ENCODE assay signal across 12 cellular contexts in the genomic region with DNA sequence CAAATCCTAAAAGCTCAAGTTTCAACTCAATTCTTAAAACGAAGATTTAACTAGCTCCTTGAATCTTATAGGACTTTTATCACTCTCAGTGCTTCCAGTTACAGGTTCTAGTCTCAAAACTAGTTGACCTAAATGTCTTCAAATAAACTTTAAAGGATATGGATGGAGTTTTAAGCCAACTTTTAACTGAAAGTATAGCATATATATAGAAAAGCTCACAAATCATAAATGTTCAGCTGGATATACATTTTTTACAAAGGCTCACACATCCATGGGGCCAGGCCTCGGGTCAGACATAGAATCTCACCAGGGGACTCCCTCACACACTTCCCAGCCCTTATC. TPM values are rescaled to one million over a fixed set of nuclear protein-coding genes. Genes with fewer than 3 reads are reported as not detected.
DNase-seq lines count a peak whose midpoint lies in the region; ATAC-seq and TF ChIP-seq lines count a peak whose summit lies in the region.
"Had no signal": no experiment of that assay in that cellular context is flagged by ENCODE, and none has a peak within 500 bp of the region (broad histone marks: within the 10 kb centered on the region; RNA-seq: fewer than 3 reads in every experiment).

No MANE protein-coding gene starts in this region.

- H3K4me1 Mint-ChIP-seq in CD8-positive, alpha-beta T cell (ENCODE audit: low read depth) = peaks cover 7% of the 10 kb centered on the region
- H3K4me1 Mint-ChIP-seq in natural killer cell treated with Interleukin-12 subunit alpha and Interleukin-12 subunit beta and Interleukin-15 and Interleukin-18, amount 100 ng/mL, for 72 hours (ENCODE audit: low read depth in 2 of 2) = peaks cover 0 to 6% of the 10 kb centered on the region in 2 donors

- peaks cover 13% of the 10 kb centered on the region for H3K9me3 Mint-ChIP-seq in CD8-positive, alpha-beta T cell
- H3K9me3 Mint-ChIP-seq in natural killer cell treated with Interleukin-12 subunit alpha and Interleukin-12 subunit beta and Interleukin-15 and Interleukin-18, amount 100 ng/mL, for 72 hours = peaks cover 10% of the 10 kb centered on the region

- H3K36me3 Mint-ChIP-seq in CD8-positive, alpha-beta T cell = peaks cover 4% of the 10 kb centered on the region
- peaks cover 18% of the 10 kb centered on the region for H3K36me3 Mint-ChIP-seq in natural killer cell treated with Interleukin-12 subunit alpha and Interleukin-12 subunit beta and Interleukin-15 and Interleukin-18, amount 100 ng/mL, for 72 hours

- H3K4me1 ChIP-seq in CD8-positive, alpha-beta T cell (ENCODE audit: insufficient read depth, low read length) = peaks cover 6% of the 10 kb centered on the region
- H3K4me1 ChIP-seq in MM.1S (ENCODE audit: low read length) (no peaks in the 10 kb centered on the region), colonic mucosa (no peaks in the 10 kb centered on the region)
- H3K4me1 ChIP-seq: right atrium auricular region had no signal

- H3F3A ChIP-seq in MM.1S (ENCODE audit: insufficient read depth, low read length) = no peaks in the 10 kb centered on the region; the same call in 1 of the 2 replicates

- H3K9me3 ChIP-seq in CD8-positive, alpha-beta T cell (ENCODE audit: low read length) = no peaks in the 10 kb centered on the region
- H3K9me3 ChIP-seq in MM.1S (replicated peaks; ENCODE audit: insufficient read depth, low read length) (no peaks in the 10 kb centered on the region), colonic mucosa (no peaks in the 10 kb centered on the region)
- H3K9me3 ChIP-seq: body of pancreas had no signal

- no peak for ATAC-seq in CD8-positive, alpha-beta T cell
- no peak for ATAC-seq in natural killer cell treated with Interleukin-12 subunit alpha and Interleukin-12 subunit beta and Interleukin-15 and Interleukin-18, amount 100 ng/mL, for 72 hours
- no peak for ATAC-seq in HG02852 (IDR thresholded peaks at IDR 0.05; ENCODE audit: unreplicated experiment)

- no peaks in the 10 kb centered on the region for H4K20me1 ChIP-seq in MM.1S (ENCODE audit: insufficient read depth, low read length)

- peaks cover 4% of the 10 kb centered on the region for H3K27me3 ChIP-seq in CD8-positive, alpha-beta T cell (ENCODE audit: insufficient read depth, low read length)
- H3K27me3 ChIP-seq in MM.1S (replicated peaks; ENCODE audit: insufficient read depth, low read length) (no peaks in the 10 kb centered on the region), colonic mucosa (no peaks in the 10 kb centered on the region)
- H3K27me3 ChIP-seq: body of pancreas, right atrium auricular region had no signal

- peak overlapping the region; percentile 93 for H3K4me2 ChIP-seq in MM.1S (ENCODE audit: low read depth, low read length)

- TF ChIP-seq CTCF in CD8-positive, alpha-beta T cell (IDR thresholded peaks at IDR 0.05) = peak; percentile 24
- TF ChIP-seq CTCF in MM.1S (IDR thresholded peaks at IDR 0.05; ENCODE audit: low read length) (no peak), colonic mucosa (IDR thresholded peaks at IDR 0.05) (no peak)

- intact Hi-C loops in CD8-positive, alpha-beta T cell (cut with DNase I, micrococcal nuclease) = loop anchor here (1.0 to 5.0 kb wide), 4 partner anchors 84 to 1539 kb away; no protein-coding TSS in a partner anchor
- intact Hi-C loops in colonic mucosa (cut with DNase I) = loop anchor here (5.0 kb wide), 1 partner anchor 149 kb away; no protein-coding TSS in a partner anchor

- H3K36me3 ChIP-seq in CD8-positive, alpha-beta T cell (ENCODE audit: insufficient read depth, low read length) = no peaks in the 10 kb centered on the region
- H3K36me3 ChIP-seq in MM.1S (replicated peaks; ENCODE audit: insufficient read depth, low read length) (no peaks in the 10 kb centered on the region), colonic mucosa (no peaks in the 10 kb centered on the region)
- H3K36me3 ChIP-seq: right atrium auricular region had no signal

- peak overlapping the region; percentile 65 for H3K4me3 Mint-ChIP-seq in CD8-positive, alpha-beta T cell
- H3K4me3 Mint-ChIP-seq in natural killer cell treated with Interleukin-12 subunit alpha and Interleukin-12 subunit beta and Interleukin-15 and Interleukin-18, amount 100 ng/mL, for 72 hours = peak overlapping the region; percentile 64

- DNase-seq in CD8-positive, alpha-beta T cell = no peak
- DNase-seq in MM.1S = no peak
- no peak for DNase-seq in colonic mucosa
- DNase-seq in natural killer cell treated with Interleukin-12 subunit alpha and Interleukin-12 subunit beta and Interleukin-15 and Interleukin-18, amount 100 ng/mL, for 72 hours (ENCODE audit: low spot score) = no peak
- no peak for DNase-seq in NCI-H345 treated with DMSO at 0.1 percent for 48 hours (lab: John Stamatoyannopoulos, UW; ENCODE audit: unreplicated experiment)
- no peak for DNase-seq in T1000 (lab: John Stamatoyannopoulos, UW)
- no peak for DNase-seq in NCI-H82 (lab: John Stamatoyannopoulos, UW)
- DNase-seq: NCI-H2171 had no signal

- H3K9me2 ChIP-seq in MM.1S (replicated peaks; ENCODE audit: insufficient read depth, low read length) = no peaks in the 10 kb centered on the region

- no peak overlapping the region for H3K27ac Mint-ChIP-seq in CD8-positive, alpha-beta T cell
- no peak overlapping the region for H3K27ac Mint-ChIP-seq in natural killer cell treated with Interleukin-12 subunit alpha and Interleukin-12 subunit beta and Interleukin-15 and Interleukin-18, amount 100 ng/mL, for 72 hours

- H3K27ac ChIP-seq in CD8-positive, alpha-beta T cell (ENCODE audit: low read depth, low read length) = no peak overlapping the region
- H3K27ac ChIP-seq in MM.1S (ENCODE audit: low read length) (no peak overlapping the region), colonic mucosa (no peak overlapping the region)
- H3K27ac ChIP-seq: SK-N-MC had no signal

- H3K27me3 Mint-ChIP-seq in CD8-positive, alpha-beta T cell (ENCODE audit: low read depth) = peaks cover 37% of the 10 kb centered on the region
- H3K27me3 Mint-ChIP-seq in natural killer cell treated with Interleukin-12 subunit alpha and Interleukin-12 subunit beta and Interleukin-15 and Interleukin-18, amount 100 ng/mL, for 72 hours = peaks cover 41 to 84% of the 10 kb centered on the region in 2 donors

- H3K4me3 ChIP-seq in CD8-positive, alpha-beta T cell (ENCODE audit: low read depth, low read length) = no peak overlapping the region
- H3K4me3 ChIP-seq in MM.1S (ENCODE audit: low read length) = peak overlapping the region; percentile 72
- H3K4me3 ChIP-seq in colonic mucosa = peak overlapping the region; percentile 60

- H2AFZ ChIP-seq in MM.1S (ENCODE audit: low read length) = peak overlapping the region; percentile 95

- CTCF ChIA-PET in CD8-positive, alpha-beta T cell (lab: Charles Lee) = interaction anchor here (0.6 to 6.0 kb wide), 39 partner anchors 8 to 612 kb away, joined by 3 to 127 read pairs (median 4); no protein-coding TSS in a partner anchor

- H3K9ac ChIP-seq in MM.1S (ENCODE audit: low read length) (no peak overlapping the region), colonic mucosa (ENCODE audit: low read depth in 2 of 2, low read length in 2 of 2) (no peak overlapping the region)

- no peaks in the 10 kb centered on the region for H3K79me2 ChIP-seq in MM.1S (ENCODE audit: low read length)

- POLR2A ChIA-PET in CD8-positive, alpha-beta T cell (lab: Charles Lee) = interaction anchor here (0.6 to 1.9 kb wide), 3 partner anchors 135 to 628 kb away, joined by 3 to 4 read pairs (median 3); no protein-coding TSS in a partner anchor

RNA-seq across cellular contexts. Expression of gene ARHGEF7, which starts 47.1 kb away (rescaled TPM):
- 100 to 1,000 TPM; 163 to 178 TPM for total RNA-seq in CD8-positive, alpha-beta T cell
- total RNA-seq in colonic mucosa = 10 to 100 TPM; 46.7 to 50.7 TPM
- total RNA-seq in natural killer cell treated with Interleukin-12 subunit alpha and Interleukin-12 subunit beta and Interleukin-15 and Interleukin-18, amount 100 ng/mL, for 72 hours = 10 to 100 TPM; 70.3 to 73.2 TPM
